1 cellular context compared by ENCODE assay signal in the genomic region with DNA sequence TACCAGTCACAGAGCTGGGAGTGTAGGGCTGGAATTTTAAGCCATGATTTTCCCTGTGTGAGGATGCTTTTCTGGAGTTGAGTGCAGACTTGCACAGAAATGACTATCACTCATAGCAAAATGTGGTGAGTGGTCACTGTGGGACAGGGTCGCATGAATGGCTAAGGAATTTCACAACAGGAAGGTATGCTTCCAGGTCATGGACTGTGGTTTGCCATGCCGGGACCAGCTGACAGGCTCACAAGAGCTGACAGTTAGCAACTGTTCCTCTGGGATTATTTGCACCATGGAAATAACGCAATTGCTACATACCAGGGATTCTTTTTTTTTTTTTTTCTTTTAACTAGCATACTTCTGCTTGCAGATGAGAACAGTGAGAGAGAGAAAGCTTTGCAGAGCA.
TF ChIP-seq lines count a peak whose summit lies in the region.

No MANE protein-coding gene starts in this region.

TF ChIP-seq in HepG2, 621 proteins besides CTCF, POLR2A, EP300 and RAD21 (continued from another document and continues in another):
- TF ChIP-seq PRDM15 (CRISPR knock-in tag; IDR thresholded peaks at IDR 0.05) (peak; percentile 53; the same call in 1 of the 2 replicates), ERF (CRISPR knock-in tag; IDR thresholded peaks at IDR 0.05) (peak; percentile 92), MTA1 (CRISPR knock-in tag; IDR thresholded peaks at IDR 0.05; ENCODE audit: borderline replicate concordance) (no peak), CBX1 (IDR thresholded peaks at IDR 0.05; ENCODE audit: low read depth) (peak; percentile 28), HDAC2 (CRISPR knock-in tag; IDR thresholded peaks at IDR 0.05) (peak; percentile 90), SP4 (CRISPR knock-in tag; IDR thresholded peaks at IDR 0.05) (no peak), HOMEZ (CRISPR knock-in tag; IDR thresholded peaks at IDR 0.05; ENCODE audit: low read depth) (peak; percentile 64; the same call in 1 of the 2 replicates), PPARG (CRISPR knock-in tag; conservative IDR thresholded peaks at IDR 0.05) (0 out of 2 replicates have a peak, but pooled peaks have one; percentile 15), MYC (CRISPR knock-in tag; IDR thresholded peaks at IDR 0.05; ENCODE audit: borderline replicate concordance) (peak; percentile 30; the same call in 1 of the 2 replicates), GATAD2A (CRISPR knock-in tag; IDR thresholded peaks at IDR 0.05) (peak; percentile 80), HMG20A (CRISPR knock-in tag; IDR thresholded peaks at IDR 0.05; ENCODE audit: borderline replicate concordance) (peak; percentile 62; the same call in 1 of the 2 replicates), ARID4A (CRISPR knock-in tag; IDR thresholded peaks at IDR 0.05; ENCODE audit: borderline replicate concordance) (peak; percentile 74; the same call in 1 of the 2 replicates), POGZ (CRISPR knock-in tag; IDR thresholded peaks at IDR 0.05) (0 out of 2 replicates have a peak, but pooled peaks have one; percentile 34), TFE3 (CRISPR knock-in tag; IDR thresholded peaks at IDR 0.05) (peak; percentile 74), ETV6 (CRISPR knock-in tag; conservative IDR thresholded peaks at IDR 0.05) (0 out of 2 replicates have a peak, but pooled peaks have one; percentile 23), ZBTB1 (CRISPR knock-in tag; IDR thresholded peaks at IDR 0.05; ENCODE audit: borderline replicate concordance) (no peak), ZSCAN29 (CRISPR knock-in tag; conservative IDR thresholded peaks at IDR 0.05) (0 out of 2 replicates have a peak, but pooled peaks have one; percentile 44), ZNF460 (CRISPR knock-in tag; IDR thresholded peaks at IDR 0.05; ENCODE audit: borderline replicate concordance) (no peak), ZNF12 (CRISPR knock-in tag; IDR thresholded peaks at IDR 0.05) (0 out of 2 replicates have a peak, but pooled peaks have one; percentile 25), NCOA2 (CRISPR knock-in tag; IDR thresholded peaks at IDR 0.05) (peak; percentile 78), ZNF292 (CRISPR knock-in tag; IDR thresholded peaks at IDR 0.05; ENCODE audit: borderline replicate concordance, low read depth) (peak; percentile 89; the same call in 1 of the 2 replicates), ZNF781 (CRISPR knock-in tag; IDR thresholded peaks at IDR 0.05; ENCODE audit: borderline replicate concordance, not compliant biosample characterization) (no peak), CEBPG (CRISPR knock-in tag; IDR thresholded peaks at IDR 0.05) (peak; percentile 92), ZNF326 (CRISPR knock-in tag; IDR thresholded peaks at IDR 0.05; ENCODE audit: borderline replicate concordance) (no peak), MXD4 (CRISPR knock-in tag; IDR thresholded peaks at IDR 0.05) (no peak), SSRP1 (CRISPR knock-in tag; IDR thresholded peaks at IDR 0.05) (no peak), NCOR1 (IDR thresholded peaks at IDR 0.05; ENCODE audit: borderline replicate concordance, low read length) (peak; percentile 46; the same call in 1 of the 2 replicates), HMGA1 (CRISPR knock-in tag; conservative IDR thresholded peaks at IDR 0.05) (no peak), TARDBP (CRISPR knock-in tag; IDR thresholded peaks at IDR 0.05) (peak; percentile 60; the same call in 1 of the 2 replicates), ELF4 (CRISPR knock-in tag; IDR thresholded peaks at IDR 0.05; ENCODE audit: borderline replicate concordance) (no peak), DRAP1 (CRISPR knock-in tag; IDR thresholded peaks at IDR 0.05) (peak; percentile 27; the same call in 1 of the 2 replicates), TGIF2 (CRISPR knock-in tag; IDR thresholded peaks at IDR 0.05) (peak; percentile 96)
- TF ChIP-seq, protein P1, sequence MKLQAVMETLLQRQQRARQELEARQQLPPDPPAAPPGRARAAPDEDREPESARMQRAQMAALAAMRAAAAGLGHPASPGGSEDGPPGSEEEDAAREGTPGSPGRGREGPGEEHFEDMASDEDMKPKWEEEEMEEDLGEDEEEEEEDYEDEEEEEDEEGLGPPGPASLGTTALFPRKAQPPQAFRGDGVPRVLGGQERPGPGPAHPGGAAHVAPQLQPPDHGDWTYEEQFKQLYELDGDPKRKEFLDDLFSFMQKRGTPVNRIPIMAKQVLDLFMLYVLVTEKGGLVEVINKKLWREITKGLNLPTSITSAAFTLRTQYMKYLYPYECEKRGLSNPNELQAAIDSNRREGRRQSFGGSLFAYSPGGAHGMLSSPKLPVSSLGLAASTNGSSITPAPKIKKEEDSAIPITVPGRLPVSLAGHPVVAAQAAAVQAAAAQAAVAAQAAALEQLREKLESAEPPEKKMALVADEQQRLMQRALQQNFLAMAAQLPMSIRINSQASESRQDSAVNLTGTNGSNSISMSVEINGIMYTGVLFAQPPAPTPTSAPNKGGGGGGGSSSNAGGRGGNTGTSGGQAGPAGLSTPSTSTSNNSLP (IDR thresholded peaks at IDR 0.05; ENCODE audit: low read depth, low read length): 0 out of 2 replicates have a peak, but pooled peaks have one; percentile 61
- TF ChIP-seq, protein P2, sequence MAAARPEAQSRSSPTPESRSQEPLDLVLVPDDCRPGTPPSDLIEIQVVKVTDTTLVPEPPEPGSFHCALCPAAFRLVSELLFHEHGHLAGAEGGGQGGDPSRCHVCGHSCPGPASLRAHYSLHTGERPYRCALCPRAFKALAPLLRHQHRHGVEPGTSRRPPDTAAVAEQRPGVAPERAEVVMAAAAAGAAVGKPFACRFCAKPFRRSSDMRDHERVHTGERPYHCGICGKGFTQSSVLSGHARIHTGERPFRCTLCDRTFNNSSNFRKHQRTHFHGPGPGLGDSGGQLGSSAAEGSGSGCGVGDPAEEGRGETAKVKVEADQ (CRISPR knock-in tag; IDR thresholded peaks at IDR 0.05; ENCODE audit: borderline replicate concordance): no peak
- TF ChIP-seq, protein P3, sequence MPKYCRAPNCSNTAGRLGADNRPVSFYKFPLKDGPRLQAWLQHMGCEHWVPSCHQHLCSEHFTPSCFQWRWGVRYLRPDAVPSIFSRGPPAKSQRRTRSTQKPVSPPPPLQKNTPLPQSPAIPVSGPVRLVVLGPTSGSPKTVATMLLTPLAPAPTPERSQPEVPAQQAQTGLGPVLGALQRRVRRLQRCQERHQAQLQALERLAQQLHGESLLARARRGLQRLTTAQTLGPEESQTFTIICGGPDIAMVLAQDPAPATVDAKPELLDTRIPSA (CRISPR knock-in tag; IDR thresholded peaks at IDR 0.05; ENCODE audit: borderline replicate concordance): no peak
- TF ChIP-seq, protein P4, sequence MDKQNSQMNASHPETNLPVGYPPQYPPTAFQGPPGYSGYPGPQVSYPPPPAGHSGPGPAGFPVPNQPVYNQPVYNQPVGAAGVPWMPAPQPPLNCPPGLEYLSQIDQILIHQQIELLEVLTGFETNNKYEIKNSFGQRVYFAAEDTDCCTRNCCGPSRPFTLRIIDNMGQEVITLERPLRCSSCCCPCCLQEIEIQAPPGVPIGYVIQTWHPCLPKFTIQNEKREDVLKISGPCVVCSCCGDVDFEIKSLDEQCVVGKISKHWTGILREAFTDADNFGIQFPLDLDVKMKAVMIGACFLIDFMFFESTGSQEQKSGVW (CRISPR knock-in tag; IDR thresholded peaks at IDR 0.05; ENCODE audit: borderline replicate concordance): no peak
- TF ChIP-seq, protein P5, sequence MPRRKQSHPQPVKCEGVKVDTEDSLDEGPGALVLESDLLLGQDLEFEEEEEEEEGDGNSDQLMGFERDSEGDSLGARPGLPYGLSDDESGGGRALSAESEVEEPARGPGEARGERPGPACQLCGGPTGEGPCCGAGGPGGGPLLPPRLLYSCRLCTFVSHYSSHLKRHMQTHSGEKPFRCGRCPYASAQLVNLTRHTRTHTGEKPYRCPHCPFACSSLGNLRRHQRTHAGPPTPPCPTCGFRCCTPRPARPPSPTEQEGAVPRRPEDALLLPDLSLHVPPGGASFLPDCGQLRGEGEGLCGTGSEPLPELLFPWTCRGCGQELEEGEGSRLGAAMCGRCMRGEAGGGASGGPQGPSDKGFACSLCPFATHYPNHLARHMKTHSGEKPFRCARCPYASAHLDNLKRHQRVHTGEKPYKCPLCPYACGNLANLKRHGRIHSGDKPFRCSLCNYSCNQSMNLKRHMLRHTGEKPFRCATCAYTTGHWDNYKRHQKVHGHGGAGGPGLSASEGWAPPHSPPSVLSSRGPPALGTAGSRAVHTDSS (CRISPR knock-in tag; conservative IDR thresholded peaks at IDR 0.05): no peak
- TF ChIP-seq, protein P6, sequence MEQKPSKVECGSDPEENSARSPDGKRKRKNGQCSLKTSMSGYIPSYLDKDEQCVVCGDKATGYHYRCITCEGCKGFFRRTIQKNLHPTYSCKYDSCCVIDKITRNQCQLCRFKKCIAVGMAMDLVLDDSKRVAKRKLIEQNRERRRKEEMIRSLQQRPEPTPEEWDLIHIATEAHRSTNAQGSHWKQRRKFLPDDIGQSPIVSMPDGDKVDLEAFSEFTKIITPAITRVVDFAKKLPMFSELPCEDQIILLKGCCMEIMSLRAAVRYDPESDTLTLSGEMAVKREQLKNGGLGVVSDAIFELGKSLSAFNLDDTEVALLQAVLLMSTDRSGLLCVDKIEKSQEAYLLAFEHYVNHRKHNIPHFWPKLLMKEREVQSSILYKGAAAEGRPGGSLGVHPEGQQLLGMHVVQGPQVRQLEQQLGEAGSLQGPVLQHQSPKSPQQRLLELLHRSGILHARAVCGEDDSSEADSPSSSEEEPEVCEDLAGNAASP (CRISPR knock-in tag; IDR thresholded peaks at IDR 0.05; ENCODE audit: borderline replicate concordance): peak; percentile 78; the same call in 1 of the 2 replicates
